Comparison of ENCODE assay signal across 8 cellular contexts in the genomic region with DNA sequence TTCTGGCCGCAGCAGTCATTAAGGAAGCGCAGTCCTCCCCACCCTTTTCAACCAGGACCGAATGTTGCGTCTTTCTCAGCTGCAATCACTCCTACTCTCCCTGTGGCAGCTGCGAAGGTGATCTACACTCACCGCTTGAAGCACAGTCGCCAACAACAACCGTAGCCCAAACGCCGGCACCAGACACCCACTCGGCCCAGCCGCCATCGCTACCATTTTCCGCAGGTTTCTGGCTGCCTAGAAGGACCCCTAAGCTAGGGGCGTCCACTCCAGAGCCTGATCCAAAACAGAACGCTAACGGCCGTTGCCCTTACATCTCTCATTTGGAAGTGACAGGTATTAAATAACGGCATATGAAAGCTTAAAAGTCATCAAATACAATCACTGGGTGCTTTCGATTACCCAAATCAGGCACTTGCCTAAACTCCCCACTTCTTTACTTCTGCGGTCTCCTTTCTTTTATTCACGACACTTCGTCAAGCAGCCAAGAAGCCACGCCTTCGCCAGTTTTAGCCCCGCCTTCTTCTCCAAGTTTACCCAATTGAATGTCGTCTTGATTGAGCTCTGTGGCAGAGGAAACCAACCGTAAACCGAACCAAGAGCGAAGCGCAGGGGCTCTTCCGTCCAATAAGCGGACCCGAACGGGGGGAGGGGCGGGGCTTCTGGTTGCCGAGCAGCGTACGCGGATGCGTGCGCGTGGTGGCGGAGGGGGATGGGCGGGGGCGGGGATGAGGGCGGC. TPM values are rescaled to one million over a fixed set of nuclear protein-coding genes. Genes with fewer than 3 reads are reported as not detected.
A peak's percentile ranks its signal among the peaks of the same experiment; 100 is the strongest.
DNase-seq lines count a peak whose midpoint lies in the region; ATAC-seq and TF ChIP-seq lines count a peak whose summit lies in the region.

SELENOF (minus strand) TSS at position 231 of the 739 bp plus-strand sequence; CDS start at position 216, 15 bp downstream.

- no peaks in the 10 kb centered on the region for H3K9me2 ChIP-seq in SK-N-SH

- TF ChIP-seq EP300 in SK-N-SH (IDR thresholded peaks at IDR 0.05; ENCODE audit: borderline replicate concordance in 1 of 2, low read depth in 1 of 2, low read length in 1 of 2) (no peak), suprapubic skin (IDR thresholded peaks at IDR 0.05) (no peak)

- POLR2A ChIA-PET in GM10248 (lab: Yijun Ruan, JAX) = interaction anchor here (0.6 to 1.5 kb wide), 2 partner anchors 144 to 217 kb away, joined by 7 to 9 read pairs; no protein-coding TSS in a partner anchor
- POLR2A ChIA-PET in SK-N-SH (lab: Yijun Ruan, JAX) = interaction anchor here (1.4 to 1.7 kb wide), 2 partner anchors 12 to 210 kb away, joined by 4 read pairs; partner anchors contain the start of gene SH3GLB1

- H3K9me3 ChIP-seq in SK-N-SH (no peaks in the 10 kb centered on the region; the same call in 1 of the 2 replicates), suprapubic skin (no peaks in the 10 kb centered on the region)

- TF ChIP-seq RAD21 in SK-N-SH (IDR thresholded peaks at IDR 0.05; ENCODE audit: low read length) = no peak

- H3K27me3 ChIP-seq in SK-N-SH (ENCODE audit: insufficient read depth) (no peaks in the 10 kb centered on the region), suprapubic skin (no peaks in the 10 kb centered on the region)

- H2AFZ ChIP-seq in SK-N-SH (ENCODE audit: low read depth) = peak within 1 kb of the TSS; percentile 92

- TF ChIP-seq CTCF in GM10248 (IDR thresholded peaks at IDR 0.05; ENCODE audit: control extremely low read depth, extremely low read depth, low read depth, missing control alignments) (no peak), SK-N-SH (IDR thresholded peaks at IDR 0.05) (no peak), suprapubic skin (IDR thresholded peaks at IDR 0.05) (no peak)

- peaks cover 4% of the 10 kb centered on the region for H3F3A ChIP-seq in SK-N-SH (replicated peaks; ENCODE audit: insufficient read depth)

- DNase-seq in GM10248 (ENCODE audit: extremely low spot score) (peak; percentile 95), NCI-H1092 (lab: John Stamatoyannopoulos, UW) (peak; percentile 99), SK-N-SH (peak; percentile 93), globus pallidus (ENCODE audit: low spot score) (peak; percentile 100), nucleus accumbens (lab: John Stamatoyannopoulos, UW) (peak; percentile 73 to 99 (median 96)), suprapubic skin (ENCODE audit: low spot score in 2 of 2) (peak; percentile 99)
- peak; percentile 99 for DNase-seq in activated naive CD4-positive, alpha-beta T cell treated with anti-CD3 and anti-CD28 coated beads, Interleukin-2, amount 50 U/mL, for 16 hours

- peak within 1 kb of the TSS; percentile 96 for H3K9ac ChIP-seq in SK-N-SH

- H3K27ac ChIP-seq in SK-N-SH (ENCODE audit: low read depth in 2 of 2, low read length in 1 of 2) (peak within 1 kb of the TSS; percentile 91 to 94), suprapubic skin (peak within 1 kb of the TSS; percentile 96)

- H4K20me1 ChIP-seq in SK-N-SH (ENCODE audit: insufficient read depth) = peaks cover 34% of the 10 kb centered on the region

- H3K79me2 ChIP-seq in SK-N-SH (ENCODE audit: insufficient read depth) = peaks cover 89% of the 10 kb centered on the region

- ATAC-seq in HG02610 (IDR thresholded peaks at IDR 0.05; ENCODE audit: unreplicated experiment) = peak; percentile 86

- peak in 1 of 2 donors; percentile 68 for TF ChIP-seq POLR2A in suprapubic skin (IDR thresholded peaks at IDR 0.05)

- H3K36me3 ChIP-seq in SK-N-SH (replicated peaks in 1 of 2; ENCODE audit: control insufficient read depth in 1 of 2, insufficient read depth in 2 of 2, low read length in 1 of 2) (peaks cover 5 to 7% of the 10 kb centered on the region in 2 experiments), suprapubic skin (no peaks in the 10 kb centered on the region)

- H3K4me2 ChIP-seq in SK-N-SH = peak within 1 kb of the TSS; percentile 86

- CTCF ChIA-PET in GM10248 (lab: Yijun Ruan, JAX) = interaction anchor here (0.9 to 3.3 kb wide), 7 partner anchors 13 to 210 kb away, joined by 3 to 25 read pairs (median 4); partner anchors contain the start of gene SH3GLB1
- CTCF ChIA-PET in SK-N-SH (lab: Yijun Ruan, JAX) = interaction anchor here (1.0 to 2.0 kb wide), 4 partner anchors 9 to 169 kb away, joined by 4 to 8 read pairs (median 4); no protein-coding TSS in a partner anchor

- H3K4me3 ChIP-seq in SK-N-SH (ENCODE audit: low read depth in 2 of 2, low read length in 1 of 2) = peak within 1 kb of the TSS; percentile 97 to 98
- peak within 1 kb of the TSS; percentile 77 for H3K4me3 ChIP-seq in suprapubic skin

- peaks cover 0 to 13% of the 10 kb centered on the region in 2 experiments; a peak in 3 of 4 replicates for H3K4me1 ChIP-seq in SK-N-SH (ENCODE audit: control insufficient read depth in 1 of 2, insufficient read depth in 2 of 2, low read depth in 1 of 2, low read length in 1 of 2)
- peaks cover 33% of the 10 kb centered on the region for H3K4me1 ChIP-seq in suprapubic skin

- WGBS in SK-N-SH (ENCODE audit: low lambda C conversion rate) = under 1% methylated on average over 43 of the region's 47 CpGs
- WGBS in suprapubic skin = under 1% methylated on average over 45 of the region's 47 CpGs

TF ChIP-seq in SK-N-SH, 30 proteins besides CTCF, POLR2A, EP300 and RAD21 (continues in another document):
- TF ChIP-seq PBX3 (IDR thresholded peaks at IDR 0.05) = no peak
- TF ChIP-seq TCF12 (IDR thresholded peaks at IDR 0.05) = no peak
- TF ChIP-seq JUND (IDR thresholded peaks at IDR 0.05) = no peak
- TF ChIP-seq, protein P1, sequence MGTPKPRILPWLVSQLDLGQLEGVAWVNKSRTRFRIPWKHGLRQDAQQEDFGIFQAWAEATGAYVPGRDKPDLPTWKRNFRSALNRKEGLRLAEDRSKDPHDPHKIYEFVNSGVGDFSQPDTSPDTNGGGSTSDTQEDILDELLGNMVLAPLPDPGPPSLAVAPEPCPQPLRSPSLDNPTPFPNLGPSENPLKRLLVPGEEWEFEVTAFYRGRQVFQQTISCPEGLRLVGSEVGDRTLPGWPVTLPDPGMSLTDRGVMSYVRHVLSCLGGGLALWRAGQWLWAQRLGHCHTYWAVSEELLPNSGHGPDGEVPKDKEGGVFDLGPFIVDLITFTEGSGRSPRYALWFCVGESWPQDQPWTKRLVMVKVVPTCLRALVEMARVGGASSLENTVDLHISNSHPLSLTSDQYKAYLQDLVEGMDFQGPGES (IDR thresholded peaks at IDR 0.05; ENCODE audit: low read depth, low read length) = no peak
- TF ChIP-seq FOXJ3 (CRISPR knock-in tag; IDR thresholded peaks at IDR 0.05) = no peak
- TF ChIP-seq TAF1 (IDR thresholded peaks at IDR 0.05; ENCODE audit: borderline replicate concordance, low read depth, low read length) = peak; percentile 96
- TF ChIP-seq TEAD4 (IDR thresholded peaks at IDR 0.05; ENCODE audit: borderline replicate concordance, insufficient read depth) = no peak
- no peak for TF ChIP-seq MEF2A (IDR thresholded peaks at IDR 0.05; ENCODE audit: borderline replicate concordance, low read depth)
- 0 out of 2 replicates have a peak, but pooled peaks have one; percentile 41 for TF ChIP-seq ELF1 (IDR thresholded peaks at IDR 0.05)
- peak; percentile 44; the same call in 1 of the 2 replicates for TF ChIP-seq MAX (IDR thresholded peaks at IDR 0.05; ENCODE audit: low read depth)
- no peak for TF ChIP-seq RFX5 (IDR thresholded peaks at IDR 0.05; ENCODE audit: low read length)
- TF ChIP-seq, protein P2, sequence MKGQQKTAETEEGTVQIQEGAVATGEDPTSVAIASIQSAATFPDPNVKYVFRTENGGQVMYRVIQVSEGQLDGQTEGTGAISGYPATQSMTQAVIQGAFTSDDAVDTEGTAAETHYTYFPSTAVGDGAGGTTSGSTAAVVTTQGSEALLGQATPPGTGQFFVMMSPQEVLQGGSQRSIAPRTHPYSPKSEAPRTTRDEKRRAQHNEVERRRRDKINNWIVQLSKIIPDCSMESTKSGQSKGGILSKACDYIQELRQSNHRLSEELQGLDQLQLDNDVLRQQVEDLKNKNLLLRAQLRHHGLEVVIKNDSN (IDR thresholded peaks at IDR 0.05; ENCODE audit: borderline replicate concordance, low read depth) = no peak
- no peak for TF ChIP-seq RCOR1 (IDR thresholded peaks at IDR 0.05; ENCODE audit: low read length)
- no peak for TF ChIP-seq EZH2phosphoT487 (IDR thresholded peaks at IDR 0.05; ENCODE audit: borderline replicate concordance, low read depth)
- no peak; the same call in 1 of the 2 replicates for TF ChIP-seq MXI1 (IDR thresholded peaks at IDR 0.05; ENCODE audit: low read depth, low read length)
- TF ChIP-seq GATA2 (CRISPR knock-in tag; IDR thresholded peaks at IDR 0.05) = no peak
- TF ChIP-seq NFIC (IDR thresholded peaks at IDR 0.05; ENCODE audit: borderline replicate concordance) = no peak
- TF ChIP-seq GABPA (IDR thresholded peaks at IDR 0.05; ENCODE audit: low read depth) = no peak; the same call in 1 of the 2 replicates
- TF ChIP-seq FOXM1 (IDR thresholded peaks at IDR 0.05; ENCODE audit: low read depth) = no peak

RNA-seq across cellular contexts. Expression of gene SELENOF, which starts in this region (rescaled TPM):
- 155 and 188 TPM in 2 replicates for polyA plus RNA-seq in SK-N-SH (2012; rRNA removed)
- polyA plus RNA-seq in SK-N-SH (2012; cell fraction: cytosol; rRNA removed) = 258 and 366 TPM in 2 replicates
- polyA plus RNA-seq in SK-N-SH (2012; cell fraction: nucleus; rRNA removed) = 25.1 and 54.9 TPM in 2 replicates
- total RNA-seq in suprapubic skin = 10 to 100 TPM; 49.6 to 96.4 (median 88.7) TPM

Comparison
In these comparisons a context has a peak if more than half of its experiments do, and no peak if none do; other contexts are left out.
1. Peak in every context shown above with its lines: DNase-seq, ATAC-seq, H3K4me3 ChIP-seq and H3K27ac ChIP-seq.